ENCODE assay signal across 7 cellular contexts in the genomic region with DNA sequence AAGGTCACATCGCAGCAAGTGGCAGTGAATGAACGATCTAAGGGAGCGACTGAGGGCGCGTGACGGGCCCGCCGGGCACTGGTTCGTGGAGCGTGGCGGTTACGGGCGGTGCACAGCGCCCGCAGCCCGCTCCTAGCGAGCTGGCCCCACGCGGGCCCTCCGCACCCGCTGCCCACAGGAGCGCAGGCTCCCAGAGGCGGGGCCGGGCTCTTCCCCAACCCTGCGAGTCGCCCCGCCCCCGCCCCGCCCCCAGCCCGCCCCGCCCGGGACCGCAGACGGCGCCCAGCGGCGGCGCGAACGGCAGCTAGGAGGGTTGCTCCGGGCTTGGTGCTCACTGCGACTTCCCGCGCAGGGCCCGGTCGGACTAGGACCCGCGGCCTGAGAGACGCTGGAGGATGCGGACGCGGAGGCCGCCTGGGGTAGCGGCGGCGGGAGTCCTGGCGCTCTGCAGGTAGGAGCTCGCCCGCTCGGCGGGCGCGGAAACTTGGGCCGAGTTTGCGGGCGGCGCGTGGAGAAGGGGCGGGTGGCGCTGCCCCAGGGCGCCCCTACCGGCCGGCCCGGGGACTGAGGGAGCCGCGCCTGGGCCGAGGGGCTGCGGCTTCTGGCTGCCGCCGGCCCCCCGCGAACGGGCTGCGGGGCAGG. TPM values are rescaled to one million over a fixed set of nuclear protein-coding genes. Genes with fewer than 3 reads are reported as not detected.
DNase-seq lines count a peak whose midpoint lies in the region; ATAC-seq and TF ChIP-seq lines count a peak whose summit lies in the region.

A gene (plus strand): TSS at position 274 of the 642 bp plus-strand sequence. CDS start 4,167 bp downstream, outside the sequence.

- H3K4me1 ChIP-seq in spleen = peaks cover 30 to 81% (median 53%) of the 10 kb centered on the region in 6 donors

- in situ Hi-C loops in GM13976 (cut with MboI; ENCODE audit: low sequenced_read_pairs, unreplicated experiment) (loop anchor here (5.0 to 10.0 kb wide), 2 partner anchors 69 to 107 kb away; no protein-coding TSS in a partner anchor), T47D (cut with HindIII; ENCODE audit: low pct_unique_long_range_greater_than_20kb, low sequenced_read_pairs) (no loop called here)

- peak; percentile 19 to 95 (median 88) for TF ChIP-seq POLR2A in spleen (IDR thresholded peaks at IDR 0.05)

- intact Hi-C loops in spleen (cut with DNase I; ENCODE audit: low total_unique reads) = loop anchor here (5.0 to 10.0 kb wide), 2 partner anchors 159 to 427 kb away; no protein-coding TSS in a partner anchor

- H3K4me3 ChIP-seq in WERI-Rb-1 (ENCODE audit: low read depth, low read length) (peak within 1 kb of the TSS; percentile 92), spleen (peak within 1 kb of the TSS; percentile 60 to 98 (median 93))

- peak; percentile 87 for TF ChIP-seq CTCF in GM13976 (IDR thresholded peaks at IDR 0.05; ENCODE audit: borderline replicate concordance, control extremely low read depth, extremely low read depth, insufficient read depth, missing control alignments)
- peak; percentile 73 for TF ChIP-seq CTCF in WERI-Rb-1 (IDR thresholded peaks at IDR 0.05; ENCODE audit: low read depth, low read length)
- peak; percentile 58 to 99 (median 95) for TF ChIP-seq CTCF in spleen (IDR thresholded peaks at IDR 0.05 in 8 of 11, conservative IDR thresholded peaks at IDR 0.05 in 3 of 11)

- DNase-seq in GM13976 (ENCODE audit: low spot score) (peak; percentile 93), NCI-H1092 treated with DMSO at 0.1 percent for 48 hours (lab: John Stamatoyannopoulos, UW) (peak; percentile 52), WERI-Rb-1 (peak; percentile 62), T47D (ENCODE audit: low read depth in 1 of 2, low spot score in 1 of 2) (peak; percentile 82 to 91), iPS-NIHi11 (ENCODE audit: low spot score) (peak; percentile 89), spleen (peak; percentile 95)

- H3K9me3 ChIP-seq in WERI-Rb-1 (ENCODE audit: severe bottlenecking) (no peaks in the 10 kb centered on the region), spleen (no peaks in the 10 kb centered on the region)

- no peaks in the 10 kb centered on the region for H3K27me3 ChIP-seq in WERI-Rb-1 (ENCODE audit: insufficient read depth, low read depth, severe bottlenecking)
- no peaks in the 10 kb centered on the region for H3K27me3 ChIP-seq in spleen (replicated peaks in 1 of 7)

- H3K36me3 ChIP-seq in WERI-Rb-1 (peaks cover 15% of the 10 kb centered on the region), spleen (peaks cover 0 to 17% (median 12%) of the 10 kb centered on the region in 6 donors)

- H3K27ac ChIP-seq in WERI-Rb-1 (peak within 1 kb of the TSS; percentile 92), spleen (peak within 1 kb of the TSS; percentile 91 to 97 (median 96))

- ATAC-seq in HG02571 (IDR thresholded peaks at IDR 0.05; ENCODE audit: unreplicated experiment) = peak; percentile 45

- 0 to 1% (median 0%) methylated on average over 23 to 84 of the region's 84 CpGs for WGBS in spleen, 5 donors

RNA-seq across cellular contexts. Expression of the gene that starts here (rescaled TPM):
- total RNA-seq in spleen = 10 to 100 TPM; 56.0 to 70.2 (median 67.6) TPM
- polyA plus RNA-seq in spleen = 10 to 100 TPM in 1 of 3 donors, 1 to 10 TPM in 2; 6.9 to 19.3 (median 7.4) TPM

Comparison
In these comparisons a context has a peak if more than half of its experiments do, and no peak if none do; other contexts are left out.
1. Peak in every context shown above with its lines: DNase-seq, ATAC-seq, H3K4me3 ChIP-seq and H3K27ac ChIP-seq.